Comparison of ENCODE assay signal across 1 cellular context in genomic region chr12:29403991-29404390, GRCh38.
TF ChIP-seq lines count a peak whose summit lies in the region.

No MANE protein-coding gene starts in this region.

TF ChIP-seq in H1, 55 proteins besides CTCF, POLR2A, EP300 and RAD21 (continued from another document):
- TF ChIP-seq USF2 (IDR thresholded peaks at IDR 0.05; ENCODE audit: low read length): no peak
- no peak for TF ChIP-seq POLR2AphosphoS5 (IDR thresholded peaks at IDR 0.05; ENCODE audit: low read depth, low read length)
- no peak for TF ChIP-seq SIN3A (conservative IDR thresholded peaks at IDR 0.05 in 1 of 2, IDR thresholded peaks at IDR 0.05 in 1 of 2; ENCODE audit: low read depth in 1 of 2, low read length in 2 of 2)
- TF ChIP-seq RXRA (IDR thresholded peaks at IDR 0.05; ENCODE audit: insufficient read depth, low read depth, low read length): no peak
- TF ChIP-seq CTBP2 (IDR thresholded peaks at IDR 0.05; ENCODE audit: borderline replicate concordance, insufficient read depth, insufficient read length, low read length): no peak
